ENCODE assay signal across 18 cellular contexts in the genomic region with DNA sequence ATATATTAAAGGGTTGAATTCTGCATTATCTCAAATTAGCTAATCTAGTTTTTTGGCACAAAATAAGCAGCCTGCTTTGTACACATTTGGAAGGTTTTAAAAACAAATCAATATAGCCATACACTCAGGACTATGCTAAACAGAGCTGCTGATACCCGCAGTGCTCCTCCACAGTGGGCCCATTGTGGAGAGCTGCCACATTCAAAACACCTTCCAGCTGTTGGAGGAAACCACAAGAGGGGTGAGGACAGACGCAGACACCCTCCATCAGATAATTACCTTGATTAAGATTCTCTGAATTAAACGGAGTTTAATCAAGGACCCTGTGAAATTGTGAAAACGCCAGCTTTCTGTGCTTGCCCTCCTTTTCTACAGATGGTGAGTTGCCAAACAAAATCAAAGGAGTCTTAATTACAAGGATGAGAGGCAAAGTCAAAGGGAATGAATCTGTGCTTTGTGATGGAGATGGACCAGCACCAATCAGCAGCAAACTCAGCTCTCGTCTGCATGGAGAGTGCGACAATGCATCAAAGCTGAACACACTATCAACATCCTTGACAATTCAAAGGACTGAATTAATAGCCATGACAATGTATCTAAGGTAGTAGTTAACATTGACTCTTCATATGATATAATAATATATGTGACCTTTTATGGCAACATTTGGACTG.
"Had no signal": no experiment of that assay in that cellular context is flagged by ENCODE, and none has a peak within 500 bp of the region (broad histone marks: within the 10 kb centered on the region; RNA-seq: fewer than 3 reads in every experiment).

No MANE protein-coding gene starts in this region.

- H3K9me3 ChIP-seq: testis, upper lobe of left lung had no signal

- H3K27me3 ChIP-seq: brain microvascular endothelial cell, dorsolateral prefrontal cortex, hepatocyte, testis, upper lobe of left lung had no signal

- DNase-seq: activated CD4-positive, alpha-beta memory T cell treated with anti-CD3 and anti-CD28 coated beads, Interleukin-2, amount 10 ng/mL, durations not matched to agents 7 days and 5 days; activated CD4-positive, alpha-beta T cell treated with anti-CD3 and anti-CD28 coated beads for 48 hours; activated CD4-positive, CD25-positive, alpha-beta regulatory T cell; activated naive CD4-positive, alpha-beta T cell treated with anti-CD3 and anti-CD28 coated beads for 36 hours; activated T-cell treated with anti-CD3 and anti-CD28 coated beads, Interleukin-2, amount 50 U/mL, for 4 hours; brain microvascular endothelial cell; central memory CD4-positive, alpha-beta T cell; dorsolateral prefrontal cortex; mesendoderm; natural killer cell; stimulated activated CD4-positive, alpha-beta T cell treated with anti-CD3 and anti-CD28 coated beads, Interleukin-4, amount 100 ng/mL, for 24 hours; T-helper 9 cell; testis; upper lobe of left lung had no signal

- H3K27me3 Mint-ChIP-seq: activated CD4-positive, alpha-beta memory T cell treated with anti-CD3 and anti-CD28 coated beads, Interleukin-2, amount 10 ng/mL, durations not matched to agents 7 days and 5 days had no signal

- H3K27ac Mint-ChIP-seq: activated CD4-positive, alpha-beta memory T cell treated with anti-CD3 and anti-CD28 coated beads, Interleukin-2, amount 10 ng/mL, durations not matched to agents 7 days and 5 days; activated naive CD4-positive, alpha-beta T cell treated with anti-CD3 and anti-CD28 coated beads for 36 hours; natural killer cell; stimulated activated effector memory CD8-positive, alpha-beta T cell treated with anti-CD3 and anti-CD28 coated beads, Interleukin-12 subunit alpha, Interleukin-12 subunit beta, amount 100 ng/mL, for 72 hours had no signal

- H3K4me1 Mint-ChIP-seq: activated CD4-positive, alpha-beta memory T cell treated with anti-CD3 and anti-CD28 coated beads, Interleukin-2, amount 10 ng/mL, durations not matched to agents 7 days and 5 days; natural killer cell; stimulated activated effector memory CD8-positive, alpha-beta T cell treated with anti-CD3 and anti-CD28 coated beads, Interleukin-12 subunit alpha, Interleukin-12 subunit beta, amount 100 ng/mL, for 72 hours had no signal

- H3K4me3 Mint-ChIP-seq: activated CD4-positive, alpha-beta memory T cell treated with anti-CD3 and anti-CD28 coated beads, Interleukin-2, amount 10 ng/mL, durations not matched to agents 7 days and 5 days; activated naive CD4-positive, alpha-beta T cell treated with anti-CD3 and anti-CD28 coated beads for 36 hours; activated T-cell treated with anti-CD3 and anti-CD28 coated beads, Interleukin-2, amount 50 U/mL, for 4 hours; natural killer cell; stimulated activated effector memory CD8-positive, alpha-beta T cell treated with anti-CD3 and anti-CD28 coated beads, Interleukin-12 subunit alpha, Interleukin-12 subunit beta, amount 100 ng/mL, for 72 hours had no signal

- H3K36me3 ChIP-seq: brain microvascular endothelial cell, upper lobe of left lung had no signal

- H3K4me1 ChIP-seq: parathyroid adenoma, testis, upper lobe of left lung had no signal

- ATAC-seq: activated T-cell treated with anti-CD3 and anti-CD28 coated beads, Interleukin-2, amount 50 U/mL, for 4 hours; natural killer cell; sciatic nerve; stimulated activated effector memory CD8-positive, alpha-beta T cell treated with anti-CD3 and anti-CD28 coated beads, Interleukin-12 subunit alpha, Interleukin-12 subunit beta, amount 100 ng/mL, for 72 hours had no signal

- H3K9ac ChIP-seq: parathyroid adenoma had no signal

- H3K36me3 Mint-ChIP-seq: stimulated activated effector memory CD8-positive, alpha-beta T cell treated with anti-CD3 and anti-CD28 coated beads, Interleukin-12 subunit alpha, Interleukin-12 subunit beta, amount 100 ng/mL, for 72 hours had no signal

- H3K4me2 ChIP-seq: hepatocyte had no signal

- H3K4me3 ChIP-seq: dorsolateral prefrontal cortex, hepatocyte, testis, upper lobe of left lung had no signal

- H2AFZ ChIP-seq: hepatocyte, parathyroid adenoma had no signal

- H3K27ac ChIP-seq: brain microvascular endothelial cell, dorsolateral prefrontal cortex, hepatocyte, parathyroid adenoma, testis, upper lobe of left lung had no signal

- H3K79me2 ChIP-seq: hepatocyte, parathyroid adenoma had no signal
